In genomic region chr9:29212590-29213373, GRCh38 we compare ENCODE assay signal across 8 cellular contexts. TPM values are rescaled to one million over a fixed set of nuclear protein-coding genes. Genes with fewer than 3 reads are reported as not detected.
DNase-seq lines count a peak whose midpoint lies in the region; ATAC-seq, FAIRE-seq and TF ChIP-seq lines count a peak whose summit lies in the region.

No MANE protein-coding gene starts in this region.

- H3K36me3 Mint-ChIP-seq in chondrocyte (ENCODE audit: low read depth) (no peaks in the 10 kb centered on the region), naive B cell (peaks cover 0 to 8% of the 10 kb centered on the region in 2 donors)

- no peak for TF ChIP-seq CTCF in chondrocyte (IDR thresholded peaks at IDR 0.05)

- peaks cover 28% of the 10 kb centered on the region for H3K4me1 Mint-ChIP-seq in chondrocyte (ENCODE audit: low read depth)
- H3K4me1 Mint-ChIP-seq in naive B cell = peaks cover 12 to 16% (median 14%) of the 10 kb centered on the region in 3 donors

- 2 to 5% (median 2%) methylated on average over 33 of the region's 33 CpGs for WGBS in small intestine, 3 donors

- DNase-seq in NCI-H1930 (lab: John Stamatoyannopoulos, UW) (peak; percentile 53 to 58), chondrocyte (ENCODE audit: low spot score) (no peak), naive B cell (no peak), AG08396 (ENCODE audit: low spot score) (no peak), small intestine (no peak), NCI-H1436 treated with DMSO at 0.1 percent for 48 hours (lab: John Stamatoyannopoulos, UW) (no peak)

- H3K4me3 Mint-ChIP-seq in chondrocyte (ENCODE audit: unreplicated experiment) (peak overlapping the region; percentile 68), naive B cell (peak overlapping the region in 6 of 8 donors; percentile 39 to 76 (median 68))

- peaks cover 2 to 37% of the 10 kb centered on the region in 2 donors for H3K27me3 ChIP-seq in small intestine (ENCODE audit: control insufficient read depth in 2 of 2, insufficient read depth in 2 of 2, low read length in 2 of 2)

- H3K4me1 ChIP-seq in small intestine (ENCODE audit: control insufficient read depth in 2 of 2, insufficient read depth in 1 of 2, low read depth in 1 of 2, low read length in 1 of 2) = peaks cover 0 to 7% of the 10 kb centered on the region in 2 donors

- no peaks in the 10 kb centered on the region for H3K9me3 ChIP-seq in small intestine (ENCODE audit: control insufficient read depth, low read depth)

- H3K4me3 ChIP-seq in small intestine (ENCODE audit: low read depth in 1 of 2, low read length in 2 of 2) = peak overlapping the region in 1 of 2 donors; percentile 43

- H3K9me3 Mint-ChIP-seq in chondrocyte (ENCODE audit: low read depth) = no peaks in the 10 kb centered on the region
- H3K9me3 Mint-ChIP-seq in naive B cell = peaks cover 0 to 6% (median 0%) of the 10 kb centered on the region in 7 donors

- ATAC-seq in GM19395 (IDR thresholded peaks at IDR 0.05; ENCODE audit: unreplicated experiment) (peak; percentile 23), naive B cell (ENCODE audit: low read depth in 2 of 2) (no peak), GM18505 (IDR thresholded peaks at IDR 0.05; ENCODE audit: unreplicated experiment) (no peak)

- H3K27ac ChIP-seq in small intestine (ENCODE audit: low read depth in 1 of 2, low read length in 1 of 2) = no peak overlapping the region

- no peak for TF ChIP-seq POLR2A in GM18505 (IDR thresholded peaks at IDR 0.05; ENCODE audit: borderline replicate concordance, extremely low read depth, insufficient read depth, insufficient read length)

- no peaks in the 10 kb centered on the region for H3K36me3 ChIP-seq in small intestine (ENCODE audit: control insufficient read depth in 2 of 2, insufficient read depth in 2 of 2, low read length in 2 of 2)

- FAIRE-seq in small intestine (lab: Jason Lieb, UNC) = no peak

- H3K27me3 Mint-ChIP-seq in chondrocyte (ENCODE audit: low read depth) (peaks cover 71% of the 10 kb centered on the region), naive B cell (peaks cover 48 to 64% (median 60%) of the 10 kb centered on the region in 3 donors)

- H3K27ac Mint-ChIP-seq in chondrocyte (ENCODE audit: unreplicated experiment) (no peak overlapping the region), naive B cell (no peak overlapping the region)

RNA-seq across cellular contexts. Expression of gene LINGO2, which starts 0.6 kb away (rescaled TPM):
- 0.17 to 0.46 TPM in 2 of 3 replicates, not detected in the other for total RNA-seq in chondrocyte
- polyA plus RNA-seq in naive B cell (ENCODE audit: low read depth in 6 of 6) (not detected), small intestine (under 1 TPM in 1 of 3 donors, not detected in 2; 0.13 TPM)

Comparison
In these comparisons a context has a peak if more than half of its experiments do, and no peak if none do; other contexts are left out.
1. DNase-seq: peak in NCI-H1930 (2 of 2); none in chondrocyte (single experiment), naive B cell (single experiment), AG08396 (single experiment), small intestine (single experiment) and NCI-H1436 treated with DMSO at 0.1 percent for 48 hours (single experiment).